ENCODE assay signal across 23 cellular contexts in genomic region chr11:110755961-110756360, GRCh38.
"Had no signal": no experiment of that assay in that cellular context is flagged by ENCODE, and none has a peak within 500 bp of the region (broad histone marks: within the 10 kb centered on the region; RNA-seq: fewer than 3 reads in every experiment).

No MANE protein-coding gene starts in this region.

- H3K4me3 Mint-ChIP-seq: activated CD8-positive, alpha-beta T cell treated with anti-CD3 and anti-CD28 coated beads, Interleukin-2, amount 10 ng/mL, durations not matched to agents 7 days and 5 days; activated naive CD4-positive, alpha-beta T cell treated with anti-CD3 and anti-CD28 coated beads, Interleukin-2, amount 50 U/mL, for 24 hours; naive thymus-derived CD8-positive, alpha-beta T cell; neural progenitor cell; T-helper 2 cell treated with Interferon-gamma antibody and Interleukin-4, amounts not matched to agents 5 μg/mL and 100 μg/mL, for 36 hours had no signal

- H3K27ac Mint-ChIP-seq: activated CD8-positive, alpha-beta T cell treated with anti-CD3 and anti-CD28 coated beads, Interleukin-2, amount 10 ng/mL, durations not matched to agents 7 days and 5 days; activated naive CD4-positive, alpha-beta T cell treated with anti-CD3 and anti-CD28 coated beads, Interleukin-2, amount 50 U/mL, for 24 hours; naive thymus-derived CD8-positive, alpha-beta T cell; neural progenitor cell; T-helper 2 cell treated with Interferon-gamma antibody and Interleukin-4, amounts not matched to agents 5 μg/mL and 100 μg/mL, for 36 hours had no signal

- H3K4me1 Mint-ChIP-seq: activated naive CD4-positive, alpha-beta T cell treated with anti-CD3 and anti-CD28 coated beads, Interleukin-2, amount 50 U/mL, for 24 hours; naive thymus-derived CD8-positive, alpha-beta T cell; neural progenitor cell had no signal

- ATAC-seq: activated CD8-positive, alpha-beta T cell treated with anti-CD3 and anti-CD28 coated beads, Interleukin-2, amount 10 ng/mL, durations not matched to agents 7 days and 5 days; body of pancreas; naive thymus-derived CD8-positive, alpha-beta T cell; stimulated activated naive CD8-positive, alpha-beta T cell treated with anti-CD3 and anti-CD28 coated beads, Interleukin-15, Interleukin-2, amounts not matched to agents 100 U/mL and 50 U/mL, for 24 hours had no signal

- H3K36me3 Mint-ChIP-seq: neural progenitor cell had no signal

- DNase-seq: activated CD4-positive, alpha-beta T cell treated with anti-CD3 and anti-CD28 coated beads, Interleukin-2, amount 50 U/mL, for 1 hour; activated CD4-positive, CD25-positive, alpha-beta regulatory T cell treated with anti-CD3 and anti-CD28 coated beads, Interleukin-2, amount 50 U/mL, for 72 hours; activated CD8-positive, alpha-beta T cell treated with anti-CD3 and anti-CD28 coated beads, Interleukin-2, amount 10 ng/mL, durations not matched to agents 7 days and 5 days; activated gamma-delta T cell treated with Interleukin-2 at 50 U/mL for 16 hours; activated T-cell treated with anti-CD3 and anti-CD28 coated beads, Interleukin-2, amount 50 U/mL, for 1 hour; anterior cingulate cortex; body of pancreas; cortex of kidney; erythroblast; hippocampal formation; left ventricle myocardium inferior; naive thymus-derived CD8-positive, alpha-beta T cell; retina; sigmoid colon; stimulated activated CD4-positive, alpha-beta T cell treated with anti-CD3 and anti-CD28 coated beads, Interleukin-4, amount 100 ng/mL, for 24 hours; stimulated activated naive CD8-positive, alpha-beta T cell treated with anti-CD3 and anti-CD28 coated beads, Interleukin-15, Interleukin-2, amounts not matched to agents 100 U/mL and 50 U/mL, for 24 hours; substantia nigra; thyroid gland; WERI-Rb-1 had no signal

- H3K4me3 ChIP-seq: body of pancreas, cardiac muscle cell, left ventricle myocardium inferior, neural progenitor cell, sigmoid colon, thyroid gland had no signal
